ENCODE assay signal across 8 cellular contexts in genomic region chr1:204190212-204191211, GRCh38. TPM values are rescaled to one million over a fixed set of nuclear protein-coding genes. Genes with fewer than 3 reads are reported as not detected.
DNase-seq lines count a peak whose midpoint lies in the region; ATAC-seq and TF ChIP-seq lines count a peak whose summit lies in the region.

No MANE protein-coding gene starts in this region.

- H3K36me3 Mint-ChIP-seq in WTC11 = no peaks in the 10 kb centered on the region
- H3K36me3 Mint-ChIP-seq in stimulated activated naive B cell treated with anti-CD40 and anti-IgM and Interleukin-4, amounts not matched to agents 10 μg/mL and 1 μg/mL and 100 μg/mL, for 72 hours = no peaks in the 10 kb centered on the region

- peak; percentile 52 for DNase-seq in AG08395 (ENCODE audit: low spot score)
- DNase-seq in WTC11 (ENCODE audit: low spot score) = peak; percentile 75
- DNase-seq in stimulated activated naive B cell treated with anti-CD40 and anti-IgM and Interleukin-4, amounts not matched to agents 10 μg/mL and 1 μg/mL and 100 μg/mL, for 72 hours = peak; percentile 15
- no peak for DNase-seq in GM20000 (ENCODE audit: low spot score)

- peaks cover 6% of the 10 kb centered on the region; the same call in 1 of the 2 replicates for H3K9me3 Mint-ChIP-seq in WTC11
- no peaks in the 10 kb centered on the region for H3K9me3 Mint-ChIP-seq in stimulated activated naive B cell treated with anti-CD40 and anti-IgM and Interleukin-4, amounts not matched to agents 10 μg/mL and 1 μg/mL and 100 μg/mL, for 72 hours

- H3K27me3 ChIP-seq in HUES64 (ENCODE audit: insufficient read depth, low read length) (peaks cover 56% of the 10 kb centered on the region), iPS-15b (ENCODE audit: control insufficient read depth, insufficient read depth, low read length) (peaks cover 62% of the 10 kb centered on the region)

- POLR2A ChIA-PET in WTC11 (lab: Charles Lee) = interaction anchor here (0.5 to 1.6 kb wide), 2 partner anchors 40 to 47 kb away, joined by 4 to 7 read pairs; no protein-coding TSS in a partner anchor

- ATAC-seq in WTC11 (peak; percentile 78), GM18867 (IDR thresholded peaks at IDR 0.05; ENCODE audit: unreplicated experiment) (no peak), HG03571 (IDR thresholded peaks at IDR 0.05; ENCODE audit: unreplicated experiment) (no peak)
- peak; percentile 66 to 73 for ATAC-seq in stimulated activated naive B cell treated with anti-CD40 and anti-IgM and Interleukin-4, amounts not matched to agents 10 μg/mL and 1 μg/mL and 100 μg/mL, for 72 hours (replicated peaks)

- 17% methylated on average over 43 of the region's 44 CpGs for WGBS in HUES64

- no peak for TF ChIP-seq CTCF in WTC11 (IDR thresholded peaks at IDR 0.05)
- no peak for TF ChIP-seq CTCF in GM20000 (IDR thresholded peaks at IDR 0.05; ENCODE audit: extremely low read depth, missing control alignments)

- H3K4me1 ChIP-seq in HUES64 (ENCODE audit: insufficient read depth, low read length) = no peaks in the 10 kb centered on the region; the same call in 1 of the 2 replicates
- peaks cover 3% of the 10 kb centered on the region for H3K4me1 ChIP-seq in iPS-15b (ENCODE audit: control insufficient read depth, insufficient read depth, low read length)

- H3K4me3 Mint-ChIP-seq in WTC11 = peak overlapping the region; percentile 61
- H3K4me3 Mint-ChIP-seq in stimulated activated naive B cell treated with anti-CD40 and anti-IgM and Interleukin-4, amounts not matched to agents 10 μg/mL and 1 μg/mL and 100 μg/mL, for 72 hours = peak overlapping the region; percentile 14 to 56

- H3K36me3 ChIP-seq in HUES64 (ENCODE audit: insufficient read depth, low read length) (no peaks in the 10 kb centered on the region), iPS-15b (ENCODE audit: control insufficient read depth, insufficient read depth, low read length) (no peaks in the 10 kb centered on the region)

- peaks cover 8% of the 10 kb centered on the region for H3K4me1 Mint-ChIP-seq in WTC11
- peaks cover 22 to 23% of the 10 kb centered on the region in 2 donors for H3K4me1 Mint-ChIP-seq in stimulated activated naive B cell treated with anti-CD40 and anti-IgM and Interleukin-4, amounts not matched to agents 10 μg/mL and 1 μg/mL and 100 μg/mL, for 72 hours

- peak overlapping the region; percentile 40 for H3K4me3 ChIP-seq in HUES64 (ENCODE audit: low read length)
- H3K4me3 ChIP-seq in iPS-15b (ENCODE audit: low read depth, low read length) = peak overlapping the region; percentile 41

- H3K9ac ChIP-seq in HUES64 (ENCODE audit: low read depth, low read length) (no peak overlapping the region), iPS-15b (ENCODE audit: low read depth, low read length) (no peak overlapping the region)

- no peaks in the 10 kb centered on the region for H3K9me3 ChIP-seq in HUES64 (ENCODE audit: insufficient read depth, low read depth, low read length)
- H3K9me3 ChIP-seq in iPS-15b (ENCODE audit: control insufficient read depth, insufficient read depth, low read length) = no peaks in the 10 kb centered on the region

- peaks cover 66% of the 10 kb centered on the region for H3K27me3 Mint-ChIP-seq in WTC11 (ENCODE audit: low read depth)
- H3K27me3 Mint-ChIP-seq in stimulated activated naive B cell treated with anti-CD40 and anti-IgM and Interleukin-4, amounts not matched to agents 10 μg/mL and 1 μg/mL and 100 μg/mL, for 72 hours = peaks cover 54 to 60% of the 10 kb centered on the region in 2 donors

- no peak overlapping the region for H3K27ac ChIP-seq in HUES64 (ENCODE audit: low read depth, low read length)

- CTCF ChIA-PET in WTC11 (lab: Charles Lee) = interaction anchor here (0.6 to 5.3 kb wide), 16 partner anchors 9 to 319 kb away, joined by 3 to 68 read pairs (median 5); partner anchors contain the start of genes ETNK2 and GOLT1A

- no peak overlapping the region for H3K27ac Mint-ChIP-seq in WTC11
- H3K27ac Mint-ChIP-seq in stimulated activated naive B cell treated with anti-CD40 and anti-IgM and Interleukin-4, amounts not matched to agents 10 μg/mL and 1 μg/mL and 100 μg/mL, for 72 hours = no peak overlapping the region

TF ChIP-seq in WTC11, 78 proteins besides CTCF, POLR2A, EP300 and RAD21:
- TF ChIP-seq ZNF263 (CRISPR knock-in tag; IDR thresholded peaks at IDR 0.05; ENCODE audit: low read depth) = no peak
- TF ChIP-seq ZBTB43 (CRISPR knock-in tag; IDR thresholded peaks at IDR 0.05) = no peak
- TF ChIP-seq ZNF423 (CRISPR knock-in tag; IDR thresholded peaks at IDR 0.05) = peak; percentile 76
- no peak for TF ChIP-seq ZBTB21 (CRISPR knock-in tag; IDR thresholded peaks at IDR 0.05; ENCODE audit: borderline replicate concordance)
- TF ChIP-seq ZNF138 (CRISPR knock-in tag; conservative IDR thresholded peaks at IDR 0.05) = no peak

RNA-seq across cellular contexts. Expression of gene KISS1, which starts 5.8 kb away (rescaled TPM):
- not detected for polyA plus RNA-seq in HUES64 (2013, experiment 1 of 2)
- polyA plus RNA-seq in HUES64 (2013, experiment 2 of 2) = not detected
- 0.35 to 1.2 TPM (median 0.66 TPM) in 3 replicates for total RNA-seq in WTC11 (2021)

RNA-seq across cellular contexts. Expression of gene GOLT1A, which starts 23.3 kb away (rescaled TPM):
- 2.5 TPM for polyA plus RNA-seq in HUES64 (2013, experiment 1 of 2)
- polyA plus RNA-seq in HUES64 (2013, experiment 2 of 2) = 2.0 TPM
- 6.5 to 6.7 TPM (median 6.6 TPM) in 3 replicates for total RNA-seq in WTC11 (2021)

RNA-seq across cellular contexts. Expression of gene REN, which starts 24.4 kb away (rescaled TPM):
- polyA plus RNA-seq in HUES64 (2013, experiment 1 of 2) = not detected
- polyA plus RNA-seq in HUES64 (2013, experiment 2 of 2) = not detected
- total RNA-seq in WTC11 (2021) = not detected in 3 replicates

RNA-seq across cellular contexts. Expression of gene ETNK2, which starts 38.7 kb away (rescaled TPM):
- polyA plus RNA-seq in HUES64 (2013, experiment 1 of 2) = 12.5 TPM
- polyA plus RNA-seq in HUES64 (2013, experiment 2 of 2) = 15.5 TPM
- total RNA-seq in WTC11 (2021) = 18.3 to 20.2 TPM (median 19.7 TPM) in 3 replicates

Comparison
In these comparisons a context has a peak if more than half of its experiments do, and no peak if none do; other contexts are left out.
1. ATAC-seq: peak in WTC11 (single experiment) and stimulated activated naive B cell treated with anti-CD40 and anti-IgM and Interleukin-4, amounts not matched to agents 10 μg/mL and 1 μg/mL and 100 μg/mL, for 72 hours (2 of 2); none in GM18867 (single experiment) and HG03571 (single experiment).